Comparison of ENCODE assay signal across 23 cellular contexts in the genomic region with DNA sequence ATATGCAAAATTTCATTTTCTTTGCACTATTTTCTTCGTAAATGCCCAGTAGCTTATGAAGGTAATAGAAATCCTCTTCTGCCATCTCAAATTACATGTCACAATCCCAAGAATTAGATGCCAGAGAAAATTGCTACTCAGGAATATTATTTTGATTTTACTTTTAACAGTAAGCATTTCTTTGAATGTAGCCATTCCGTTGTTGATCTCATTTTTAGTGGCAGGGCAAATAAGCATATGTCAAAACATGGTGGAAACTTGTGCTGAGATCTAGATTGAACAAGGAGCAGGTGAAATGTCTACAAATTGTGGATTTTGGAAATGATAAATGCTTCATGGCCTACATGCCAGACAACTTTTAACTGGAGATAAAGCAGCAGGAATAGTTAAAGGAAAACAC.
"Had no signal": no experiment of that assay in that cellular context is flagged by ENCODE, and none has a peak within 500 bp of the region (broad histone marks: within the 10 kb centered on the region; RNA-seq: fewer than 3 reads in every experiment).

No MANE protein-coding gene starts in this region.

- H3K27me3 ChIP-seq: stomach, suprapubic skin, testis, thyroid gland, tibial artery, tibial nerve, upper lobe of left lung, upper lobe of right lung, uterus, vagina had no signal

- H3K9me3 ChIP-seq: stomach, suprapubic skin, testis, thoracic aorta, thyroid gland, tibial artery, tibial nerve, transverse colon, upper lobe of left lung, upper lobe of right lung, uterus, vagina had no signal

- H3K4me1 ChIP-seq: stomach, suprapubic skin, thyroid gland, tibial artery, transverse colon, upper lobe of left lung, upper lobe of right lung, uterus, vagina had no signal

- DNase-seq: stimulated activated CD4-positive, alpha-beta T cell treated with anti-CD3 and anti-CD28 coated beads, Interleukin-2, amount 100 ng/mL, for 48 hours; stimulated activated CD4-positive, alpha-beta T cell treated with anti-CD3 and anti-CD28 coated beads, Interleukin-4, amount 100 ng/mL, for 1 hour; stimulated activated CD4-positive, alpha-beta T cell treated with anti-CD3 and anti-CD28 coated beads, Interleukin-4, amount 100 ng/mL, for 24 hours; stimulated activated CD4-positive, alpha-beta T cell treated with anti-CD3 and anti-CD28 coated beads, Interleukin-4, amount 100 ng/mL, for 4 hours; stimulated activated CD8-positive, alpha-beta memory T cell treated with anti-CD3 and anti-CD28 coated beads, Interleukin-4, amount 100 ng/mL, for 48 hours; stimulated activated naive B cell treated with anti-CD40 and anti-IgM and Interleukin-4, amounts not matched to agents 10 μg/mL and 1 μg/mL and 100 μg/mL, for 72 hours; stimulated activated naive CD4-positive, alpha-beta T cell treated with Interleukin-2 at 50 U/mL for 16 hours; stimulated activated naive CD8-positive, alpha-beta T cell treated with anti-CD3 and anti-CD28 coated beads, Interleukin-15, amount 100 ng/mL, for 72 hours; stimulated activated naive CD8-positive, alpha-beta T cell treated with anti-CD3 and anti-CD28 coated beads, Interleukin-15, Interleukin-2, amounts not matched to agents 100 U/mL and 50 U/mL, for 24 hours; stomach; substantia nigra; testis; thyroid gland; tibial artery; transverse colon; trophoblast cell; upper lobe of left lung; upper lobe of right lung; uterus had no signal

- H3K36me3 ChIP-seq: stomach, suprapubic skin, thoracic aorta, thyroid gland, tibial artery, tibial nerve, transverse colon, upper lobe of left lung, upper lobe of right lung, uterus, vagina had no signal

- H3K27ac ChIP-seq: stomach, suprapubic skin, testis, thoracic aorta, thyroid gland, tibial artery, tibial nerve, transverse colon, upper lobe of left lung, upper lobe of right lung, uterus, vagina had no signal

- H3K4me3 ChIP-seq: stomach, suprapubic skin, testis, thoracic aorta, thyroid gland, tibial artery, tibial nerve, transverse colon, upper lobe of left lung, upper lobe of right lung, uterus, vagina had no signal
